In genomic region chr13:73079359-73079758, GRCh38 we compare ENCODE assay signal across 19 cellular contexts.
"Had no signal": no experiment of that assay in that cellular context is flagged by ENCODE, and none has a peak within 500 bp of the region (broad histone marks: within the 10 kb centered on the region; RNA-seq: fewer than 3 reads in every experiment).

No MANE protein-coding gene starts in this region.

- ATAC-seq: naive thymus-derived CD4-positive, alpha-beta T cell had no signal

- DNase-seq: activated B cell treated with CpG ODN at 0.5 μM for 24 hours; activated CD4-positive, alpha-beta T cell treated with anti-CD3 and anti-CD28 coated beads for 4 hours; activated CD4-positive, alpha-beta T cell treated with anti-CD3 and anti-CD28 coated beads, Interleukin-2, amount 50 U/mL, for 4 hours; activated effector memory CD4-positive, alpha-beta T cell treated with anti-CD3 and anti-CD28 coated beads, Interleukin-2, amount 50 U/mL, for 16 hours; activated naive CD4-positive, alpha-beta T cell treated with anti-CD3 and anti-CD28 coated beads for 36 hours; amygdala; central memory CD4-positive, alpha-beta T cell; endodermal cell; islet precursor cell; naive thymus-derived CD4-positive, alpha-beta T cell; ovary; sigmoid colon; stimulated activated CD4-positive, alpha-beta T cell treated with anti-CD3 and anti-CD28 coated beads, Interleukin-1b, Interleukin-23, amount 100 ng/mL, for 48 hours; stimulated activated naive CD4-positive, alpha-beta T cell; T-helper 2 cell had no signal

- H3K27ac ChIP-seq: ovary, sigmoid colon, tibial nerve had no signal

- H3K27me3 ChIP-seq: ovary, sigmoid colon, tibial nerve had no signal

- H3K36me3 ChIP-seq: ovary, sigmoid colon had no signal

- H3K4me1 ChIP-seq: sigmoid colon, tibial nerve had no signal

- H3K4me2 ChIP-seq: smooth muscle cell had no signal

- FAIRE-seq: frontal cortex, urothelium cell line had no signal

- H3K9me3 ChIP-seq: ovary, sigmoid colon, tibial nerve had no signal

- H3K4me3 ChIP-seq: ovary, sigmoid colon, smooth muscle cell, tibial nerve had no signal
